1 cellular context compared by ENCODE assay signal in genomic region chr5:16937503-16938161, GRCh38.
A peak's percentile ranks its signal among the peaks of the same experiment; 100 is the strongest.
TF ChIP-seq lines count a peak whose summit lies in the region.

No MANE protein-coding gene starts in this region.

TF ChIP-seq in IMR-90, 13 proteins besides CTCF, POLR2A, EP300 and RAD21:
- TF ChIP-seq NFE2L2 (IDR thresholded peaks at IDR 0.05; ENCODE audit: low read depth, low read length) (no peak), CEBPB (IDR thresholded peaks at IDR 0.05; ENCODE audit: low read depth, low read length) (peak; percentile 79)
